In genomic region chr12:14989790-14990189, GRCh38 we compare ENCODE assay signal across 1 cellular context.
TF ChIP-seq lines count a peak whose summit lies in the region.

No MANE protein-coding gene starts in this region.

TF ChIP-seq in K562, 482 proteins besides CTCF, POLR2A, EP300 and RAD21 (continued from another document and continues in another):
- TF ChIP-seq XRCC5 (IDR thresholded peaks at IDR 0.05; ENCODE audit: low read depth, low read length) (no peak), HNRNPLL (IDR thresholded peaks at IDR 0.05; ENCODE audit: low read depth, low read length, poor library complexity, severe bottlenecking) (no peak), ZNF134 (CRISPR knock-in tag; conservative IDR thresholded peaks at IDR 0.05) (no peak), ZNF507 (tag; conservative IDR thresholded peaks at IDR 0.05) (no peak), MEF2D (tag; conservative IDR thresholded peaks at IDR 0.05; ENCODE audit: low read depth) (peak; percentile 96), NFATC3 (IDR thresholded peaks at IDR 0.05) (no peak), MEF2A (IDR thresholded peaks at IDR 0.05; ENCODE audit: control insufficient read depth, low read depth, low read length) (peak; percentile 86), BCLAF1 (IDR thresholded peaks at IDR 0.05; ENCODE audit: borderline replicate concordance in 1 of 2, control insufficient read depth in 1 of 2, low read depth in 2 of 2, low read length in 1 of 2) (no peak), ATF3 (IDR thresholded peaks at IDR 0.05) (no peak), ATF3 (CRISPR knock-in tag; conservative IDR thresholded peaks at IDR 0.05) (no peak), FOXP4 (CRISPR knock-in tag; IDR thresholded peaks at IDR 0.05; ENCODE audit: borderline replicate concordance) (no peak), IRF2 (CRISPR knock-in tag; IDR thresholded peaks at IDR 0.05) (no peak), ZNF655 (CRISPR knock-in tag; IDR thresholded peaks at IDR 0.05) (no peak), USF2 (CRISPR knock-in tag; IDR thresholded peaks at IDR 0.05) (no peak), KDM5B (IDR thresholded peaks at IDR 0.05; ENCODE audit: insufficient replicate concordance, low read depth, low read length) (no peak), ZNF586 (CRISPR knock-in tag; conservative IDR thresholded peaks at IDR 0.05) (no peak), CC2D1A (IDR thresholded peaks at IDR 0.05) (no peak), SREBF2 (CRISPR knock-in tag; IDR thresholded peaks at IDR 0.05) (no peak), UBTF (IDR thresholded peaks at IDR 0.05; ENCODE audit: borderline replicate concordance in 1 of 2, low read depth in 2 of 2, low read length in 2 of 2) (no peak), HDAC3 (IDR thresholded peaks at IDR 0.05; ENCODE audit: borderline replicate concordance, partially characterized antibody) (no peak), FOXK2 (conservative IDR thresholded peaks at IDR 0.05 in 1 of 2, IDR thresholded peaks at IDR 0.05 in 1 of 2; ENCODE audit: low read depth in 2 of 2) (no peak), ZKSCAN1 (IDR thresholded peaks at IDR 0.05; ENCODE audit: low read depth, low read length) (no peak), KAT8 (IDR thresholded peaks at IDR 0.05; ENCODE audit: low read depth) (no peak), SRSF9 (IDR thresholded peaks at IDR 0.05; ENCODE audit: borderline replicate concordance, low read depth, low read length) (no peak), CGGBP1 (CRISPR knock-in tag; IDR thresholded peaks at IDR 0.05) (no peak), SRSF3 (IDR thresholded peaks at IDR 0.05; ENCODE audit: insufficient read depth, low read length) (no peak), BRF1 (IDR thresholded peaks at IDR 0.05; ENCODE audit: borderline replicate concordance, extremely low read depth, insufficient read length) (no peak), TCF7L2 (IDR thresholded peaks at IDR 0.05; ENCODE audit: low read depth, low read length) (no peak), NFIC (IDR thresholded peaks at IDR 0.05) (no peak), KAT2B (IDR thresholded peaks at IDR 0.05; ENCODE audit: low read depth, low read length) (no peak), PRMT5 (CRISPR knock-in tag; IDR thresholded peaks at IDR 0.05) (no peak), ZNF592 (IDR thresholded peaks at IDR 0.05) (no peak), TEAD4 (IDR thresholded peaks at IDR 0.05; ENCODE audit: low read length) (peak; percentile 39; the same call in 1 of the 2 replicates), TEAD4 (CRISPR knock-in tag; IDR thresholded peaks at IDR 0.05; ENCODE audit: borderline replicate concordance) (no peak)
- TF ChIP-seq, protein P1, sequence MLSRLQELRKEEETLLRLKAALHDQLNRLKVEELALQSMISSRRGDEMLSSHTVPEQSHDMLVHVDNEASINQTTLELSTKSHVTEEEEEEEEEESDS (CRISPR knock-in tag; IDR thresholded peaks at IDR 0.05): no peak
- TF ChIP-seq, protein P2, sequence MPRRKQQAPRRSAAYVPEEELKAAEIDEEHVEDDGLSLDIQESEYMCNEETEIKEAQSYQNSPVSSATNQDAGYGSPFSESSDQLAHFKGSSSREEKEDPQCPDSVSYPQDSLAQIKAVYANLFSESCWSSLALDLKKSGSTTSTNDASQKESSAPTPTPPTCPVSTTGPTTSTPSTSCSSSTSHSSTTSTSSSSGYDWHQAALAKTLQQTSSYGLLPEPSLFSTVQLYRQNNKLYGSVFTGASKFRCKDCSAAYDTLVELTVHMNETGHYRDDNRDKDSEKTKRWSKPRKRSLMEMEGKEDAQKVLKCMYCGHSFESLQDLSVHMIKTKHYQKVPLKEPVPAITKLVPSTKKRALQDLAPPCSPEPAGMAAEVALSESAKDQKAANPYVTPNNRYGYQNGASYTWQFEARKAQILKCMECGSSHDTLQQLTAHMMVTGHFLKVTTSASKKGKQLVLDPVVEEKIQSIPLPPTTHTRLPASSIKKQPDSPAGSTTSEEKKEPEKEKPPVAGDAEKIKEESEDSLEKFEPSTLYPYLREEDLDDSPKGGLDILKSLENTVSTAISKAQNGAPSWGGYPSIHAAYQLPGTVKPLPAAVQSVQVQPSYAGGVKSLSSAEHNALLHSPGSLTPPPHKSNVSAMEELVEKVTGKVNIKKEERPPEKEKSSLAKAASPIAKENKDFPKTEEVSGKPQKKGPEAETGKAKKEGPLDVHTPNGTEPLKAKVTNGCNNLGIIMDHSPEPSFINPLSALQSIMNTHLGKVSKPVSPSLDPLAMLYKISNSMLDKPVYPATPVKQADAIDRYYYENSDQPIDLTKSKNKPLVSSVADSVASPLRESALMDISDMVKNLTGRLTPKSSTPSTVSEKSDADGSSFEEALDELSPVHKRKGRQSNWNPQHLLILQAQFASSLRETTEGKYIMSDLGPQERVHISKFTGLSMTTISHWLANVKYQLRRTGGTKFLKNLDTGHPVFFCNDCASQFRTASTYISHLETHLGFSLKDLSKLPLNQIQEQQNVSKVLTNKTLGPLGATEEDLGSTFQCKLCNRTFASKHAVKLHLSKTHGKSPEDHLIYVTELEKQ (CRISPR knock-in tag; IDR thresholded peaks at IDR 0.05): no peak
- TF ChIP-seq, protein P3, sequence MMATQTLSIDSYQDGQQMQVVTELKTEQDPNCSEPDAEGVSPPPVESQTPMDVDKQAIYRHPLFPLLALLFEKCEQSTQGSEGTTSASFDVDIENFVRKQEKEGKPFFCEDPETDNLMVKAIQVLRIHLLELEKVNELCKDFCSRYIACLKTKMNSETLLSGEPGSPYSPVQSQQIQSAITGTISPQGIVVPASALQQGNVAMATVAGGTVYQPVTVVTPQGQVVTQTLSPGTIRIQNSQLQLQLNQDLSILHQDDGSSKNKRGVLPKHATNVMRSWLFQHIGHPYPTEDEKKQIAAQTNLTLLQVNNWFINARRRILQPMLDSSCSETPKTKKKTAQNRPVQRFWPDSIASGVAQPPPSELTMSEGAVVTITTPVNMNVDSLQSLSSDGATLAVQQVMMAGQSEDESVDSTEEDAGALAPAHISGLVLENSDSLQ (IDR thresholded peaks at IDR 0.05): no peak
- TF ChIP-seq, protein P4, sequence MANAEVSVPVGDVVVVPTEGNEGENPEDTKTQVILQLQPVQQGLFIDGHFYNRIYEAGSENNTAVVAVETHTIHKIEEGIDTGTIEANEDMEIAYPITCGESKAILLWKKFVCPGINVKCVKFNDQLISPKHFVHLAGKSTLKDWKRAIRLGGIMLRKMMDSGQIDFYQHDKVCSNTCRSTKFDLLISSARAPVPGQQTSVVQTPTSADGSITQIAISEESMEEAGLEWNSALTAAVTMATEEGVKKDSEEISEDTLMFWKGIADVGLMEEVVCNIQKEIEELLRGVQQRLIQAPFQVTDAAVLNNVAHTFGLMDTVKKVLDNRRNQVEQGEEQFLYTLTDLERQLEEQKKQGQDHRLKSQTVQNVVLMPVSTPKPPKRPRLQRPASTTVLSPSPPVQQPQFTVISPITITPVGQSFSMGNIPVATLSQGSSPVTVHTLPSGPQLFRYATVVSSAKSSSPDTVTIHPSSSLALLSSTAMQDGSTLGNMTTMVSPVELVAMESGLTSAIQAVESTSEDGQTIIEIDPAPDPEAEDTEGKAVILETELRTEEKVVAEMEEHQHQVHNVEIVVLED (CRISPR knock-in tag; IDR thresholded peaks at IDR 0.05): no peak
